In genomic region chr1:2272686-2273400, GRCh38 we compare ENCODE assay signal across 1 cellular context.
TF ChIP-seq lines count a peak whose summit lies in the region.

No MANE protein-coding gene starts in this region.

TF ChIP-seq in GM23338, 12 proteins besides CTCF, POLR2A, EP300 and RAD21 (continued from another document):
- TF ChIP-seq REST (IDR thresholded peaks at IDR 0.05; ENCODE audit: unreplicated experiment) (no peak), NANOG (IDR thresholded peaks at IDR 0.05; ENCODE audit: borderline replicate concordance) (no peak), JUNB (IDR thresholded peaks at IDR 0.05; ENCODE audit: unreplicated experiment) (no peak), EZH2 (IDR thresholded peaks at IDR 0.05; ENCODE audit: low read depth, unreplicated experiment) (no peak), EZH2phosphoT487 (IDR thresholded peaks at IDR 0.05; ENCODE audit: unreplicated experiment) (no peak), STAT1 (IDR thresholded peaks at IDR 0.05; ENCODE audit: unreplicated experiment) (no peak), POLR2AphosphoS5 (IDR thresholded peaks at IDR 0.05; ENCODE audit: low read depth) (no peak), ZNF114 (CRISPR knock-in tag; IDR thresholded peaks at IDR 0.05) (no peak)
- TF ChIP-seq, protein P1, sequence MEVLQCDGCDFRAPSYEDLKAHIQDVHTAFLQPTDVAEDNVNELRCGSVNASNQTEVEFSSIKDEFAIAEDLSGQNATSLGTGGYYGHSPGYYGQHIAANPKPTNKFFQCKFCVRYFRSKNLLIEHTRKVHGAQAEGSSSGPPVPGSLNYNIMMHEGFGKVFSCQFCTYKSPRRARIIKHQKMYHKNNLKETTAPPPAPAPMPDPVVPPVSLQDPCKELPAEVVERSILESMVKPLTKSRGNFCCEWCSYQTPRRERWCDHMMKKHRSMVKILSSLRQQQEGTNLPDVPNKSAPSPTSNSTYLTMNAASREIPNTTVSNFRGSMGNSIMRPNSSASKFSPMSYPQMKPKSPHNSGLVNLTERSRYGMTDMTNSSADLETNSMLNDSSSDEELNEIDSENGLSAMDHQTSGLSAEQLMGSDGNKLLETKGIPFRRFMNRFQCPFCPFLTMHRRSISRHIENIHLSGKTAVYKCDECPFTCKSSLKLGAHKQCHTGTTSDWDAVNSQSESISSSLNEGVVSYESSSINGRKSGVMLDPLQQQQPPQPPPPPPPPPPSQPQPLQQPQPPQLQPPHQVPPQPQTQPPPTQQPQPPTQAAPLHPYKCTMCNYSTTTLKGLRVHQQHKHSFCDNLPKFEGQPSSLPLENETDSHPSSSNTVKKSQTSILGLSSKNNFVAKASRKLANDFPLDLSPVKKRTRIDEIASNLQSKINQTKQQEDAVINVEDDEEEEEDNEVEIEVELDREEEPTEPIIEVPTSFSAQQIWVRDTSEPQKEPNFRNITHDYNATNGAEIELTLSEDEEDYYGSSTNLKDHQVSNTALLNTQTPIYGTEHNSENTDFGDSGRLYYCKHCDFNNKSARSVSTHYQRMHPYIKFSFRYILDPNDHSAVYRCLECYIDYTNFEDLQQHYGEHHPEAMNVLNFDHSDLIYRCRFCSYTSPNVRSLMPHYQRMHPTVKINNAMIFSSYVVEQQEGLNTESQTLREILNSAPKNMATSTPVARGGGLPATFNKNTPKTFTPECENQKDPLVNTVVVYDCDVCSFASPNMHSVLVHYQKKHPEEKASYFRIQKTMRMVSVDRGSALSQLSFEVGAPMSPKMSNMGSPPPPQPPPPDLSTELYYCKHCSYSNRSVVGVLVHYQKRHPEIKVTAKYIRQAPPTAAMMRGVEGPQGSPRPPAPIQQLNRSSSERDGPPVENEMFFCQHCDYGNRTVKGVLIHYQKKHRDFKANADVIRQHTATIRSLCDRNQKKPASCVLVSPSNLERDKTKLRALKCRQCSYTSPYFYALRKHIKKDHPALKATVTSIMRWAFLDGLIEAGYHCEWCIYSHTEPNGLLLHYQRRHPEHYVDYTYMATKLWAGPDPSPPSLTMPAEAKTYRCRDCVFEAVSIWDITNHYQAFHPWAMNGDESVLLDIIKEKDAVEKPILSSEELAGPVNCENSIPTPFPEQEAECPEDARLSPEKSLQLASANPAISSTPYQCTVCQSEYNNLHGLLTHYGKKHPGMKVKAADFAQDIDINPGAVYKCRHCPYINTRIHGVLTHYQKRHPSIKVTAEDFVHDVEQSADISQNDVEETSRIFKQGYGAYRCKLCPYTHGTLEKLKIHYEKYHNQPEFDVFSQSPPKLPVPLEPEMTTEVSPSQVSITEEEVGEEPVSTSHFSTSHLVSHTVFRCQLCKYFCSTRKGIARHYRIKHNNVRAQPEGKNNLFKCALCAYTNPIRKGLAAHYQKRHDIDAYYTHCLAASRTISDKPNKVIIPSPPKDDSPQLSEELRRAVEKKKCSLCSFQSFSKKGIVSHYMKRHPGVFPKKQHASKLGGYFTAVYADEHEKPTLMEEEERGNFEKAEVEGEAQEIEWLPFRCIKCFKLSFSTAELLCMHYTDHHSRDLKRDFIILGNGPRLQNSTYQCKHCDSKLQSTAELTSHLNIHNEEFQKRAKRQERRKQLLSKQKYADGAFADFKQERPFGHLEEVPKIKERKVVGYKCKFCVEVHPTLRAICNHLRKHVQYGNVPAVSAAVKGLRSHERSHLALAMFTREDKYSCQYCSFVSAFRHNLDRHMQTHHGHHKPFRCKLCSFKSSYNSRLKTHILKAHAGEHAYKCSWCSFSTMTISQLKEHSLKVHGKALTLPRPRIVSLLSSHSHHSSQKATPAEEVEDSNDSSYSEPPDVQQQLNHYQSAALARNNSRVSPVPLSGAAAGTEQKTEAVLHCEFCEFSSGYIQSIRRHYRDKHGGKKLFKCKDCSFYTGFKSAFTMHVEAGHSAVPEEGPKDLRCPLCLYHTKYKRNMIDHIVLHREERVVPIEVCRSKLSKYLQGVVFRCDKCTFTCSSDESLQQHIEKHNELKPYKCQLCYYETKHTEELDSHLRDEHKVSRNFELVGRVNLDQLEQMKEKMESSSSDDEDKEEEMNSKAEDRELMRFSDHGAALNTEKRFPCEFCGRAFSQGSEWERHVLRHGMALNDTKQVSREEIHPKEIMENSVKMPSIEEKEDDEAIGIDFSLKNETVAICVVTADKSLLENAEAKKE (CRISPR knock-in tag; IDR thresholded peaks at IDR 0.05), result no peak
